ENCODE assay signal across 10 cellular contexts in the genomic region with DNA sequence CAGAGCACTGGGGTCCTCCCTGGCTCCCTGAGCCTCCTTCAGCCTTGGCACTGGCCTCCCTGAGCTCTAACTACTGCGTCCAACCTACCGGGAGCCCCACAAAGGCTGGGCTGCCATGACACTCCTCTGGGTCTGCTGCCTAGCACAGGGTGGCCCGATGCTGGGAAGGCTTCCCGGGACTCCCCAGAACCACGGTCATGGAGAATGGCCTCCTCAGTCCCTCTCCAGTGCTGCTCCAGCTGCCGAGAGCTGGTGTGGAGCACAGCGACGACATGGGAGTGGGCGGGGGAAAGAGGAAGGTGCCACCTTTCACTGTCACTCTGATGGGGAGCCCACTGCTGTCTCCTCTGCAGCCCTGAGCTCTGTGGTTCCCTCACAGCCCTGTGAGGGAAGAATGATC.
"Had no signal": no experiment of that assay in that cellular context is flagged by ENCODE, and none has a peak within 500 bp of the region (broad histone marks: within the 10 kb centered on the region; RNA-seq: fewer than 3 reads in every experiment).

No MANE protein-coding gene starts in this region.

- H3K36me3 ChIP-seq: thyroid gland, vagina had no signal

- H3K9me3 ChIP-seq: thyroid gland, vagina had no signal

- H3K4me3 ChIP-seq: thyroid gland, vagina had no signal

- DNase-seq: activated CD4-positive, alpha-beta T cell treated with anti-CD3 and anti-CD28 coated beads, Interleukin-2, amount 50 U/mL, for 1 hour; activated naive CD4-positive, alpha-beta T cell treated with anti-CD3 and anti-CD28 coated beads for 36 hours; caudate nucleus; effector memory CD4-positive, alpha-beta T cell; left colon; mammary epithelial cell; stimulated activated CD4-positive, alpha-beta T cell treated with anti-CD3 and anti-CD28 coated beads, Interleukin-15, amount 100 ng/mL, for 24 hours; stimulated activated CD4-positive, alpha-beta T cell treated with anti-CD3 and anti-CD28 coated beads, Interleukin-4, amount 100 ng/mL, for 24 hours; thyroid gland had no signal

- H3K4me1 ChIP-seq: vagina had no signal

- ATAC-seq: left colon had no signal

- H3K27ac ChIP-seq: thyroid gland, vagina had no signal

- H3K27me3 ChIP-seq: thyroid gland, vagina had no signal
